17 cellular contexts compared by ENCODE assay signal in genomic region chr11:122524532-122524882, GRCh38.
DNase-seq lines count a peak whose midpoint lies in the region; ATAC-seq and TF ChIP-seq lines count a peak whose summit lies in the region.
"Had no signal": no experiment of that assay in that cellular context is flagged by ENCODE, and none has a peak within 500 bp of the region (broad histone marks: within the 10 kb centered on the region; RNA-seq: fewer than 3 reads in every experiment).

No MANE protein-coding gene starts in this region.

- H4K20me1 ChIP-seq in MM.1S (ENCODE audit: insufficient read depth, low read length): no peaks in the 10 kb centered on the region

- H3K79me2 ChIP-seq in MM.1S (ENCODE audit: low read length): no peaks in the 10 kb centered on the region

- H3K9ac ChIP-seq in HUES48 (ENCODE audit: low read depth, low read length): peak overlapping the region; percentile 55; the same call in 1 of the 2 replicates
- H3K9ac ChIP-seq in endodermal cell (ENCODE audit: extremely low read depth, low read length, poor library complexity, severe bottlenecking): no peak overlapping the region
- no peak overlapping the region for H3K9ac ChIP-seq in MM.1S (ENCODE audit: low read length)

- H3K27ac ChIP-seq in HUES48 (ENCODE audit: low read depth, low read length) (peak overlapping the region; percentile 52), endodermal cell (ENCODE audit: low read depth, low read length) (peak overlapping the region; percentile 89), mesodermal cell (ENCODE audit: low read depth, low read length, severe bottlenecking) (peak overlapping the region; percentile 84), MM.1S (ENCODE audit: low read length) (no peak overlapping the region)
- H3K27ac ChIP-seq: Peyer's patch had no signal

- no peaks in the 10 kb centered on the region for H3K36me3 ChIP-seq in HUES48 (ENCODE audit: control insufficient read depth, insufficient read depth, low read length)
- H3K36me3 ChIP-seq in endodermal cell (ENCODE audit: control insufficient read depth, insufficient read depth, low read length): no peaks in the 10 kb centered on the region
- no peaks in the 10 kb centered on the region for H3K36me3 ChIP-seq in mesodermal cell (ENCODE audit: control insufficient read depth, insufficient read depth, low read length)
- no peaks in the 10 kb centered on the region for H3K36me3 ChIP-seq in MM.1S (replicated peaks; ENCODE audit: insufficient read depth, low read length)
- H3K36me3 ChIP-seq: Peyer's patch had no signal

- peaks cover 7% of the 10 kb centered on the region for H3K9me3 Mint-ChIP-seq in endodermal cell
- peaks cover 4 to 5% of the 10 kb centered on the region in 2 donors for H3K9me3 Mint-ChIP-seq in stimulated activated naive B cell treated with anti-CD40 and anti-IgM and Interleukin-4, amounts not matched to agents 10 μg/mL and 1 μg/mL and 100 μg/mL, for 72 hours

- no peak overlapping the region for H3K27ac Mint-ChIP-seq in endodermal cell
- no peak overlapping the region for H3K27ac Mint-ChIP-seq in stimulated activated naive B cell treated with anti-CD40 and anti-IgM and Interleukin-4, amounts not matched to agents 10 μg/mL and 1 μg/mL and 100 μg/mL, for 72 hours
- H3K27ac Mint-ChIP-seq: activated CD8-positive, alpha-beta memory T cell treated with anti-CD3 and anti-CD28 coated beads, Interleukin-2, amount 10 ng/mL, durations not matched to agents 7 days and 5 days; B cell had no signal

- H3K4me1 Mint-ChIP-seq in endodermal cell: peaks cover 17% of the 10 kb centered on the region
- H3K4me1 Mint-ChIP-seq in stimulated activated naive B cell treated with anti-CD40 and anti-IgM and Interleukin-4, amounts not matched to agents 10 μg/mL and 1 μg/mL and 100 μg/mL, for 72 hours: no peaks in the 10 kb centered on the region
- H3K4me1 Mint-ChIP-seq: activated CD8-positive, alpha-beta memory T cell treated with anti-CD3 and anti-CD28 coated beads, Interleukin-2, amount 10 ng/mL, durations not matched to agents 7 days and 5 days; B cell had no signal

- H3K9me3 ChIP-seq in HUES48 (ENCODE audit: control insufficient read depth, insufficient read depth, low read length) (no peaks in the 10 kb centered on the region), endodermal cell (ENCODE audit: control insufficient read depth, low read length) (peaks cover 11% of the 10 kb centered on the region), mesodermal cell (ENCODE audit: control insufficient read depth, low read length) (no peaks in the 10 kb centered on the region), MM.1S (replicated peaks; ENCODE audit: insufficient read depth, low read length) (no peaks in the 10 kb centered on the region)
- H3K9me3 ChIP-seq: Peyer's patch had no signal

- TF ChIP-seq CTCF in AG09319 (IDR thresholded peaks at IDR 0.05; ENCODE audit: low read depth, low read length) (no peak), endodermal cell (conservative IDR thresholded peaks at IDR 0.05) (no peak), MM.1S (IDR thresholded peaks at IDR 0.05; ENCODE audit: low read length) (no peak)

- DNase-seq in AG09319 (ENCODE audit: extremely low read depth, low read depth) (peak; percentile 70), endodermal cell (no peak), MM.1S (no peak)
- no peak for DNase-seq in stimulated activated naive B cell treated with anti-CD40 and anti-IgM and Interleukin-4, amounts not matched to agents 10 μg/mL and 1 μg/mL and 100 μg/mL, for 72 hours
- DNase-seq in NK-92 treated with Interleukin-12 subunit alpha and Interleukin-12 subunit beta, amount 100 ng/mL, for 24 hours (lab: John Stamatoyannopoulos, UW): no peak
- DNase-seq: activated CD8-positive, alpha-beta memory T cell treated with anti-CD3 and anti-CD28 coated beads, Interleukin-2, amount 10 ng/mL, durations not matched to agents 7 days and 5 days; activated naive CD4-positive, alpha-beta T cell treated with anti-CD3 and anti-CD28 coated beads, Interleukin-2, amount 50 U/mL, for 16 hours; DMS79; H7; NCI-H1694; NCI-H510A; Peyer's patch; stimulated activated naive CD8-positive, alpha-beta T cell treated with anti-CD3 and anti-CD28 coated beads, Interleukin-15, Interleukin-2, amounts not matched to agents 100 U/mL and 50 U/mL, for 24 hours had no signal

- H3K9me2 ChIP-seq in MM.1S (replicated peaks; ENCODE audit: insufficient read depth, low read length): no peaks in the 10 kb centered on the region

- H3F3A ChIP-seq in MM.1S (ENCODE audit: insufficient read depth, low read length): no peaks in the 10 kb centered on the region

- H3K4me3 ChIP-seq in HUES48 (ENCODE audit: low read depth, low read length) (peak overlapping the region; percentile 2; the same call in 1 of the 2 replicates), endodermal cell (ENCODE audit: low read length) (no peak overlapping the region), mesodermal cell (ENCODE audit: extremely low read depth, insufficient read depth, low read length, poor library complexity, severe bottlenecking) (no peak overlapping the region), MM.1S (ENCODE audit: low read length) (no peak overlapping the region)
- H3K4me3 ChIP-seq: Peyer's patch had no signal

- H3K27me3 ChIP-seq in HUES48 (ENCODE audit: control insufficient read depth, insufficient read depth, low read length) (no peaks in the 10 kb centered on the region), endodermal cell (ENCODE audit: control insufficient read depth, insufficient read depth, low read length, poor library complexity, severe bottlenecking) (no peaks in the 10 kb centered on the region), MM.1S (replicated peaks; ENCODE audit: insufficient read depth, low read length) (no peaks in the 10 kb centered on the region)
- H3K27me3 ChIP-seq: Peyer's patch had no signal

- no peaks in the 10 kb centered on the region for H3K36me3 Mint-ChIP-seq in endodermal cell (ENCODE audit: low read depth)
- no peaks in the 10 kb centered on the region for H3K36me3 Mint-ChIP-seq in stimulated activated naive B cell treated with anti-CD40 and anti-IgM and Interleukin-4, amounts not matched to agents 10 μg/mL and 1 μg/mL and 100 μg/mL, for 72 hours
- H3K36me3 Mint-ChIP-seq: activated CD8-positive, alpha-beta memory T cell treated with anti-CD3 and anti-CD28 coated beads, Interleukin-2, amount 10 ng/mL, durations not matched to agents 7 days and 5 days had no signal

- no peak for ATAC-seq in HG03159 (IDR thresholded peaks at IDR 0.05; ENCODE audit: unreplicated experiment)
- no peak for ATAC-seq in stimulated activated naive B cell treated with anti-CD40 and anti-IgM and Interleukin-4, amounts not matched to agents 10 μg/mL and 1 μg/mL and 100 μg/mL, for 72 hours (replicated peaks)
- ATAC-seq: activated CD8-positive, alpha-beta memory T cell treated with anti-CD3 and anti-CD28 coated beads, Interleukin-2, amount 10 ng/mL, durations not matched to agents 7 days and 5 days; stimulated activated naive CD8-positive, alpha-beta T cell treated with anti-CD3 and anti-CD28 coated beads, Interleukin-15, Interleukin-2, amounts not matched to agents 100 U/mL and 50 U/mL, for 24 hours had no signal

- peaks cover 34% of the 10 kb centered on the region for H3K4me1 ChIP-seq in HUES48 (ENCODE audit: control insufficient read depth, insufficient read depth, low read length)
- peaks cover 6% of the 10 kb centered on the region for H3K4me1 ChIP-seq in endodermal cell (ENCODE audit: control insufficient read depth, insufficient read depth, low read length)
- peaks cover 13% of the 10 kb centered on the region for H3K4me1 ChIP-seq in mesodermal cell (ENCODE audit: control insufficient read depth, insufficient read depth, low read length, poor library complexity, severe bottlenecking)
- no peaks in the 10 kb centered on the region for H3K4me1 ChIP-seq in MM.1S (ENCODE audit: low read length)
- H3K4me1 ChIP-seq: Peyer's patch had no signal

- no peak overlapping the region for H3K4me2 ChIP-seq in MM.1S (ENCODE audit: low read depth, low read length)

- no peak overlapping the region for H3K4me3 Mint-ChIP-seq in endodermal cell
- no peak overlapping the region for H3K4me3 Mint-ChIP-seq in stimulated activated naive B cell treated with anti-CD40 and anti-IgM and Interleukin-4, amounts not matched to agents 10 μg/mL and 1 μg/mL and 100 μg/mL, for 72 hours
- H3K4me3 Mint-ChIP-seq: activated CD8-positive, alpha-beta memory T cell treated with anti-CD3 and anti-CD28 coated beads, Interleukin-2, amount 10 ng/mL, durations not matched to agents 7 days and 5 days; B cell had no signal

- H2AFZ ChIP-seq in MM.1S (ENCODE audit: low read length): no peak overlapping the region

- H3K27me3 Mint-ChIP-seq in endodermal cell (ENCODE audit: insufficient read depth): peaks cover 24% of the 10 kb centered on the region
- peaks cover 27 to 31% of the 10 kb centered on the region in 2 donors for H3K27me3 Mint-ChIP-seq in stimulated activated naive B cell treated with anti-CD40 and anti-IgM and Interleukin-4, amounts not matched to agents 10 μg/mL and 1 μg/mL and 100 μg/mL, for 72 hours
